ENCODE assay signal across 16 cellular contexts in genomic region chr12:77855548-77855947, GRCh38. TPM values are rescaled to one million over a fixed set of nuclear protein-coding genes. Genes with fewer than 3 reads are reported as not detected.
DNase-seq lines count a peak whose midpoint lies in the region; ATAC-seq and TF ChIP-seq lines count a peak whose summit lies in the region.
"Had no signal": no experiment of that assay in that cellular context is flagged by ENCODE, and none has a peak within 500 bp of the region (broad histone marks: within the 10 kb centered on the region; RNA-seq: fewer than 3 reads in every experiment).

No MANE protein-coding gene starts in this region.

- TF ChIP-seq CTCF in SK-N-SH (IDR thresholded peaks at IDR 0.05) (no peak), heart right ventricle (IDR thresholded peaks at IDR 0.05) (no peak), transverse colon (IDR thresholded peaks at IDR 0.05) (no peak)

- H3K79me2 ChIP-seq in SK-N-SH (ENCODE audit: insufficient read depth): no peaks in the 10 kb centered on the region

- no peaks in the 10 kb centered on the region for H3K36me3 ChIP-seq in MG63
- H3K36me3 ChIP-seq in SK-N-SH (replicated peaks in 1 of 2; ENCODE audit: control insufficient read depth in 1 of 2, insufficient read depth in 2 of 2, low read length in 1 of 2): no peaks in the 10 kb centered on the region
- H3K36me3 ChIP-seq in heart right ventricle: no peaks in the 10 kb centered on the region
- H3K36me3 ChIP-seq in transverse colon: no peaks in the 10 kb centered on the region

- peaks cover 0 to 6% of the 10 kb centered on the region in 2 experiments; a peak in 2 of 4 replicates for H3K4me1 ChIP-seq in SK-N-SH (ENCODE audit: control insufficient read depth in 1 of 2, insufficient read depth in 2 of 2, low read depth in 1 of 2, low read length in 1 of 2)
- peaks cover 0 to 42% (median 6%) of the 10 kb centered on the region in 9 donors for H3K4me1 ChIP-seq in heart right ventricle
- no peaks in the 10 kb centered on the region for H3K4me1 ChIP-seq in transverse colon
- H3K4me1 ChIP-seq: testis had no signal

- peak; percentile 10 for DNase-seq in AG20443 (ENCODE audit: low spot score)
- peak; percentile 53 for DNase-seq in MG63
- DNase-seq in SK-N-SH: peak; percentile 1
- DNase-seq in heart right ventricle: peak; percentile 20 to 43
- no peak for DNase-seq in sciatic nerve (ENCODE audit: low spot score)
- DNase-seq in Kasumi-1 (lab: John Stamatoyannopoulos, UW): no peak
- DNase-seq in transverse colon: no peak
- DNase-seq: activated CD4-positive, CD25-positive, alpha-beta regulatory T cell treated with anti-CD3 and anti-CD28 coated beads, Interleukin-2, amount 50 U/mL, for 72 hours; activated naive CD4-positive, alpha-beta T cell; Calu3; OCI-M1; stimulated activated CD8-positive, alpha-beta memory T cell treated with anti-CD3 and anti-CD28 coated beads, Interleukin-4, amount 100 ng/mL, for 48 hours; T-helper 17 cell; testis had no signal

- POLR2A ChIA-PET in SK-N-SH (lab: Yijun Ruan, JAX): no interaction called here

- H3K27ac ChIP-seq in SK-N-SH (ENCODE audit: low read depth in 2 of 2, low read length in 1 of 2): peak overlapping the region in 1 of 2 experiments; percentile 26; a peak in 3 of 4 replicates
- H3K27ac ChIP-seq in heart right ventricle: peak overlapping the region in 6 of 10 donors; percentile 25 to 62 (median 46)
- H3K27ac ChIP-seq in transverse colon: no peak overlapping the region
- H3K27ac ChIP-seq: testis had no signal

- intact Hi-C loops in heart right ventricle (cut with DNase I): loop anchor here in 1 of 10 donors (10.0 kb wide), 1 partner anchor 131 kb away; no protein-coding TSS in a partner anchor
- intact Hi-C loops in sciatic nerve (cut with DNase I): no loop called here
- intact Hi-C loops in transverse colon (cut with DNase I; ENCODE audit: low total_unique reads): no loop called here

- H2AFZ ChIP-seq in SK-N-SH (ENCODE audit: low read depth): no peak overlapping the region; the same call in 1 of the 2 replicates

- CTCF ChIA-PET in SK-N-SH (lab: Yijun Ruan, JAX): no interaction called here

- TF ChIP-seq RAD21 in SK-N-SH (IDR thresholded peaks at IDR 0.05; ENCODE audit: low read length): no peak

- H3K27me3 ChIP-seq in MG63 (no peaks in the 10 kb centered on the region), SK-N-SH (ENCODE audit: insufficient read depth) (no peaks in the 10 kb centered on the region), heart right ventricle (no peaks in the 10 kb centered on the region), transverse colon (no peaks in the 10 kb centered on the region)
- H3K27me3 ChIP-seq: testis had no signal

- no peak for TF ChIP-seq POLR2A in transverse colon (IDR thresholded peaks at IDR 0.05)

- H4K20me1 ChIP-seq in SK-N-SH (ENCODE audit: insufficient read depth): no peaks in the 10 kb centered on the region

- H3K4me3 ChIP-seq in MG63 (no peak overlapping the region), SK-N-SH (ENCODE audit: low read depth in 2 of 2, low read length in 1 of 2) (0 out of 4 replicates have a peak overlapping the region, but pooled peaks of 1 of the 2 experiments have one; percentile 6), heart right ventricle (peak overlapping the region in 4 of 10 donors; percentile 11 to 32 (median 18)), transverse colon (no peak overlapping the region)
- H3K4me3 ChIP-seq: lung, testis had no signal

- in situ Hi-C loops in transverse colon (cut with MboI; ENCODE audit: low pct_ligation_motif_present in 1 of 4, low pct_unique_long_range_greater_than_20kb in 1 of 4, low sequenced_read_pairs in 3 of 4): no loop called here

- TF ChIP-seq EP300 in SK-N-SH (IDR thresholded peaks at IDR 0.05; ENCODE audit: borderline replicate concordance in 1 of 2, low read depth in 1 of 2, low read length in 1 of 2) (no peak), transverse colon (IDR thresholded peaks at IDR 0.05; ENCODE audit: low read depth) (no peak)

- H3K9me3 ChIP-seq in MG63 (no peaks in the 10 kb centered on the region), SK-N-SH (no peaks in the 10 kb centered on the region), heart right ventricle (peaks cover 0 to 6% (median 0%) of the 10 kb centered on the region in 11 donors), transverse colon (no peaks in the 10 kb centered on the region)
- H3K9me3 ChIP-seq: testis had no signal

- no peaks in the 10 kb centered on the region for H3K9me2 ChIP-seq in SK-N-SH

- H3K4me2 ChIP-seq in SK-N-SH: peak overlapping the region; percentile 64

- 12% methylated on average over 5 of the region's 5 CpGs for WGBS in SK-N-SH (ENCODE audit: low lambda C conversion rate)
- WGBS in heart right ventricle, 2 donors: 14 to 30% methylated on average over 5 of the region's 5 CpGs
- 84% methylated on average over 5 of the region's 5 CpGs; no CpG with 5 or more reads in 1 of the 2 donors for WGBS in transverse colon (ENCODE audit: low coverage in 1 of 2), 2 donors

- H3F3A ChIP-seq in SK-N-SH (replicated peaks; ENCODE audit: insufficient read depth): peaks cover 3% of the 10 kb centered on the region

- ATAC-seq in heart right ventricle (peak; percentile 71 to 100 (median 86)), sciatic nerve (no peak), GM21447 (IDR thresholded peaks at IDR 0.05; ENCODE audit: unreplicated experiment) (no peak)
- ATAC-seq: T-helper 17 cell had no signal

- H3K9ac ChIP-seq in SK-N-SH: no peak overlapping the region

TF ChIP-seq in SK-N-SH, 30 proteins besides CTCF, POLR2A, EP300 and RAD21:
- TF ChIP-seq, protein P1, sequence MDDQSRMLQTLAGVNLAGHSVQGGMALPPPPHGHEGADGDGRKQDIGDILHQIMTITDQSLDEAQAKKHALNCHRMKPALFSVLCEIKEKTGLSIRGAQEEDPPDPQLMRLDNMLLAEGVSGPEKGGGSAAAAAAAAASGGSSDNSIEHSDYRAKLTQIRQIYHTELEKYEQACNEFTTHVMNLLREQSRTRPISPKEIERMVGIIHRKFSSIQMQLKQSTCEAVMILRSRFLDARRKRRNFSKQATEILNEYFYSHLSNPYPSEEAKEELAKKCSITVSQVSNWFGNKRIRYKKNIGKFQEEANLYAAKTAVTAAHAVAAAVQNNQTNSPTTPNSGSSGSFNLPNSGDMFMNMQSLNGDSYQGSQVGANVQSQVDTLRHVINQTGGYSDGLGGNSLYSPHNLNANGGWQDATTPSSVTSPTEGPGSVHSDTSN (IDR thresholded peaks at IDR 0.05): peak; percentile 80
- TF ChIP-seq NRF1 (IDR thresholded peaks at IDR 0.05; ENCODE audit: low read depth, low read length): no peak
- TF ChIP-seq TCF12 (IDR thresholded peaks at IDR 0.05): peak; percentile 42; the same call in 1 of the 2 replicates

RNA-seq across cellular contexts. Expression of gene NAV3, which starts 24.9 kb away (rescaled TPM):
- total RNA-seq in MG63 (2014; rRNA removed; shearing (Covaris generic); ENCODE audit: low replicate concordance): 6.7 and 20.7 TPM in 2 replicates
- polyA plus RNA-seq in SK-N-SH (2012; rRNA removed) (10.5 and 15.9 TPM in 2 replicates), heart right ventricle (1 to 10 TPM in 1 of 2 donors, under 1 TPM in 1; 0.91 to 2.9 TPM)
- polyA plus RNA-seq in SK-N-SH (2012; cell fraction: cytosol; rRNA removed): 11.0 and 11.5 TPM in 2 replicates
- polyA plus RNA-seq in SK-N-SH (2012; cell fraction: nucleus; rRNA removed): 18.2 and 30.7 TPM in 2 replicates
- total RNA-seq in heart right ventricle (1 to 10 TPM; 3.2 to 7.6 (median 4.8) TPM), sciatic nerve (50.9 TPM), transverse colon (10 to 100 TPM in 1 of 4 donors, 1 to 10 TPM in 3; 1.1 to 10.6 (median 3.6) TPM)

Comparison
In these comparisons a context has a peak if more than half of its experiments do, and no peak if none do; other contexts are left out.
1. DNase-seq: peak in AG20443 (single experiment), MG63 (single experiment), SK-N-SH (single experiment) and heart right ventricle (2 of 2); none in sciatic nerve (single experiment), Kasumi-1 (0 of 2) and transverse colon (single experiment).
2. H3K27ac ChIP-seq: peak in heart right ventricle (6 of 10); none in transverse colon (0 of 4).
3. ATAC-seq: peak in heart right ventricle (8 of 8); none in sciatic nerve (single experiment) and GM21447 (single experiment).